ENCODE assay signal across 8 cellular contexts in genomic region chr7:99551767-99552463, GRCh38. TPM values are rescaled to one million over a fixed set of nuclear protein-coding genes. Genes with fewer than 3 reads are reported as not detected.
DNase-seq lines count a peak whose midpoint lies in the region; ATAC-seq and TF ChIP-seq lines count a peak whose summit lies in the region.

TSS of gene FAM200A (minus strand) at chr7:99552114. CDS start at chr7:99548407, 3,707 bp downstream.

- peak within 1 kb of the TSS; percentile 88 for H3K9ac ChIP-seq in HCT116 (ENCODE audit: low read length)
- peak within 1 kb of the TSS; percentile 93 for H3K9ac ChIP-seq in SK-N-SH

- no peaks in the 10 kb centered on the region for H3K9me3 Mint-ChIP-seq in activated naive CD8-positive, alpha-beta T cell (ENCODE audit: low read depth)

- ATAC-seq in HCT116 = peak; percentile 98
- ATAC-seq in thoracic aorta (ENCODE audit: insufficient number of reproducible peaks, low FRiP score, low read depth) = peak; percentile 74

- H3K4me2 ChIP-seq in HCT116 (ENCODE audit: low read length) (peak within 1 kb of the TSS; percentile 86), SK-N-SH (peak within 1 kb of the TSS; percentile 88), osteoblast (ENCODE audit: insufficient read depth, low read length) (peak within 1 kb of the TSS; percentile 81)

- H3K27me3 ChIP-seq in HCT116 (ENCODE audit: insufficient read depth, low read length) = no peaks in the 10 kb centered on the region
- no peaks in the 10 kb centered on the region for H3K27me3 ChIP-seq in SK-N-SH (ENCODE audit: insufficient read depth)
- H3K27me3 ChIP-seq in osteoblast (ENCODE audit: insufficient read depth, low read length) = no peaks in the 10 kb centered on the region
- H3K27me3 ChIP-seq in thoracic aorta (replicated peaks; ENCODE audit: insufficient read depth) = no peaks in the 10 kb centered on the region

- H3K79me2 ChIP-seq in HCT116 (ENCODE audit: insufficient read depth, low read length) (peaks cover 19% of the 10 kb centered on the region), SK-N-SH (ENCODE audit: insufficient read depth) (peaks cover 56% of the 10 kb centered on the region), osteoblast (ENCODE audit: insufficient read depth, low read length) (peaks cover 29% of the 10 kb centered on the region)

- H3K27ac ChIP-seq in HCT116 (ENCODE audit: low read depth, low read length) (peak within 1 kb of the TSS; percentile 38), SK-N-SH (ENCODE audit: low read depth in 2 of 2, low read length in 1 of 2) (peak within 1 kb of the TSS; percentile 79 to 88), osteoblast (ENCODE audit: low read depth, low read length) (peak within 1 kb of the TSS; percentile 97), thoracic aorta (peak within 1 kb of the TSS; percentile 61 to 64)

- H3K36me3 ChIP-seq in HCT116 (ENCODE audit: control insufficient read depth in 1 of 2, insufficient read depth in 2 of 2, low read length in 2 of 2) (peaks cover 2 to 3% of the 10 kb centered on the region in 2 experiments; a peak in 2 of 4 replicates), SK-N-SH (replicated peaks in 1 of 2; ENCODE audit: control insufficient read depth in 1 of 2, insufficient read depth in 2 of 2, low read length in 1 of 2) (peaks cover 42 to 48% of the 10 kb centered on the region in 2 experiments), osteoblast (ENCODE audit: insufficient read depth, low read length) (peaks cover 9% of the 10 kb centered on the region), thoracic aorta (peaks cover 8% of the 10 kb centered on the region)

- H3K9me2 ChIP-seq in HCT116 (ENCODE audit: insufficient read depth) = no peaks in the 10 kb centered on the region
- no peaks in the 10 kb centered on the region for H3K9me2 ChIP-seq in SK-N-SH

- H3K36me3 Mint-ChIP-seq in activated naive CD8-positive, alpha-beta T cell = peaks cover 16% of the 10 kb centered on the region

- H3K9me3 ChIP-seq in HCT116 (ENCODE audit: control insufficient read depth in 1 of 2, insufficient read depth in 1 of 2, low read depth in 1 of 2, low read length in 2 of 2) = no peaks in the 10 kb centered on the region
- no peaks in the 10 kb centered on the region for H3K9me3 ChIP-seq in SK-N-SH
- peaks cover 3% of the 10 kb centered on the region for H3K9me3 ChIP-seq in osteoblast (ENCODE audit: low read depth, low read length)
- peaks cover 3% of the 10 kb centered on the region for H3K9me3 ChIP-seq in thoracic aorta

- H3K4me1 ChIP-seq in HCT116 (ENCODE audit: control insufficient read depth in 1 of 2, insufficient read depth in 2 of 2, low read length in 2 of 2) (peaks cover 3 to 17% of the 10 kb centered on the region in 2 experiments; a peak in 3 of 4 replicates), SK-N-SH (ENCODE audit: control insufficient read depth in 1 of 2, insufficient read depth in 2 of 2, low read depth in 1 of 2, low read length in 1 of 2) (peaks cover 4 to 15% of the 10 kb centered on the region in 2 experiments; a peak in 2 of 4 replicates), osteoblast (ENCODE audit: insufficient read depth, low read length) (peaks cover 9% of the 10 kb centered on the region), thoracic aorta (ENCODE audit: control insufficient read depth in 1 of 2, low read depth in 2 of 2) (peaks cover 6 to 13% of the 10 kb centered on the region in 2 donors)

- intact Hi-C loops in HCT116 (cut with micrococcal nuclease) = loop anchor here (2.0 kb wide), 1 partner anchor 47 kb away; the partner anchor contains the start of gene ZKSCAN5
- intact Hi-C loops in head of caudate nucleus (cut with DNase I) = loop anchor here (10.0 kb wide), 1 partner anchor 147 kb away; the partner anchor contains the start of genes BUD31 and PDAP1

- TF ChIP-seq CTCF in HCT116 (IDR thresholded peaks at IDR 0.05 in 2 of 3, conservative IDR thresholded peaks at IDR 0.05 in 1 of 3; ENCODE audit: borderline replicate concordance in 1 of 3, insufficient read depth in 1 of 3, low read depth in 2 of 3, low read length in 2 of 3) (no peak), SK-N-SH (IDR thresholded peaks at IDR 0.05) (no peak), osteoblast (IDR thresholded peaks at IDR 0.05; ENCODE audit: extremely low read depth, low read depth, low read length) (no peak), thoracic aorta (IDR thresholded peaks at IDR 0.05) (no peak)

- no peaks in the 10 kb centered on the region for H3K27me3 Mint-ChIP-seq in activated naive CD8-positive, alpha-beta T cell

- peaks cover 43% of the 10 kb centered on the region for H3K4me1 Mint-ChIP-seq in activated naive CD8-positive, alpha-beta T cell (ENCODE audit: low read depth)

- BruUV-seq in HCT116 (replicated peaks; lab: Mats Ljungman, UMichigan) = no TSS peak

- RAD21 ChIA-PET in HCT116 (lab: Charles Lee; ENCODE audit: low non-redundant PET in 1 of 2, low total read pairs in 2 of 2, uncharacterized antibody in 2 of 2, unreplicated experiment in 2 of 2) = no interaction called here

- POLR2A ChIA-PET in HCT116 (lab: Charles Lee) = interaction anchor here (1.0 to 1.2 kb wide), 2 partner anchors 47 to 80 kb away, joined by 3 read pairs; partner anchors contain the start of gene ZKSCAN5
- POLR2A ChIA-PET in SK-N-SH (lab: Yijun Ruan, JAX) = interaction anchor here (0.6 to 1.2 kb wide), 7 partner anchors 29 to 366 kb away, joined by 3 to 13 read pairs (median 6); partner anchors contain the start of genes PDAP1, ZKSCAN5, ZNF394 and ZSCAN25

- peak; percentile 88 for TF ChIP-seq POLR2A in HCT116 (IDR thresholded peaks at IDR 0.05; ENCODE audit: borderline replicate concordance, extremely low read depth, insufficient read depth, insufficient read length)

- DNase-seq in GDM1 (lab: John Stamatoyannopoulos, UW) (peak; percentile 80), HCT116 (ENCODE audit: low read depth, low spot score) (peak; percentile 92), NAMALWA (ENCODE audit: low spot score) (peak; percentile 95), SK-N-SH (peak; percentile 98), head of caudate nucleus (peak; percentile 81 to 95 (median 92)), osteoblast (ENCODE audit: insufficient read length, low spot score, missing footprints) (peak; percentile 98), thoracic aorta (ENCODE audit: low spot score) (peak; percentile 40)

- peak; percentile 9 to 53; a peak in 2 of 4 replicates for TF ChIP-seq EP300 in SK-N-SH (IDR thresholded peaks at IDR 0.05; ENCODE audit: borderline replicate concordance in 1 of 2, low read depth in 1 of 2, low read length in 1 of 2)

- no peaks in the 10 kb centered on the region for H4K20me1 ChIP-seq in HCT116 (ENCODE audit: insufficient read depth)
- H4K20me1 ChIP-seq in SK-N-SH (ENCODE audit: insufficient read depth) = no peaks in the 10 kb centered on the region
- no peaks in the 10 kb centered on the region for H4K20me1 ChIP-seq in osteoblast (ENCODE audit: insufficient read depth, low read length)

- H3K4me3 Mint-ChIP-seq in activated naive CD8-positive, alpha-beta T cell = peak within 1 kb of the TSS; percentile 95

- H2AFZ ChIP-seq in HCT116 (ENCODE audit: low read depth, low read length, poor library complexity, severe bottlenecking) (peak within 1 kb of the TSS; percentile 82), SK-N-SH (ENCODE audit: low read depth) (peak within 1 kb of the TSS; percentile 95), osteoblast (ENCODE audit: low read length) (peak within 1 kb of the TSS; percentile 98)

- H3K4me3 ChIP-seq in HCT116 (replicated peaks in 1 of 2; ENCODE audit: low read depth in 1 of 2, low read length in 2 of 2) (peak within 1 kb of the TSS; percentile 69 to 79), SK-N-SH (ENCODE audit: low read depth in 2 of 2, low read length in 1 of 2) (peak within 1 kb of the TSS; percentile 95 to 96), osteoblast (ENCODE audit: insufficient read depth, low read length) (peak within 1 kb of the TSS; percentile 100), thoracic aorta (peak within 1 kb of the TSS; percentile 75)

- peak within 1 kb of the TSS; percentile 83 for H3K27ac Mint-ChIP-seq in activated naive CD8-positive, alpha-beta T cell

- CTCF ChIA-PET in HCT116 (lab: Charles Lee) (no interaction called here), SK-N-SH (lab: Yijun Ruan, JAX) (interaction anchor here (0.9 kb wide), 1 partner anchor 14 kb away, joined by 4 read pairs; no protein-coding TSS in a partner anchor)

- no peak for TF ChIP-seq RAD21 in HCT116 (IDR thresholded peaks at IDR 0.05; ENCODE audit: low read depth)
- no peak for TF ChIP-seq RAD21 in SK-N-SH (IDR thresholded peaks at IDR 0.05; ENCODE audit: low read length)

- peaks cover 8% of the 10 kb centered on the region for H3F3A ChIP-seq in SK-N-SH (replicated peaks; ENCODE audit: insufficient read depth)

- 3% methylated on average over 28 of the region's 37 CpGs for WGBS in SK-N-SH (ENCODE audit: low lambda C conversion rate)

TF ChIP-seq in HCT116, 20 proteins besides CTCF, POLR2A, EP300 and RAD21 (continues in another document):
- peak; percentile 95 for TF ChIP-seq POLR2AphosphoS5 (IDR thresholded peaks at IDR 0.05; ENCODE audit: low read depth, low read length)

TF ChIP-seq in SK-N-SH, 30 proteins besides CTCF, POLR2A, EP300 and RAD21 (continues in another document):
- TF ChIP-seq IRF3 (IDR thresholded peaks at IDR 0.05; ENCODE audit: low read depth, low read length) (no peak), EZH2phosphoT487 (IDR thresholded peaks at IDR 0.05; ENCODE audit: borderline replicate concordance, low read depth) (no peak), NFIC (IDR thresholded peaks at IDR 0.05; ENCODE audit: borderline replicate concordance) (no peak), MAX (IDR thresholded peaks at IDR 0.05; ENCODE audit: low read depth) (peak; percentile 84), SMC3 (IDR thresholded peaks at IDR 0.05; ENCODE audit: low read depth, low read length) (no peak), TCF12 (IDR thresholded peaks at IDR 0.05) (peak; percentile 33; the same call in 1 of the 2 replicates), MEF2A (IDR thresholded peaks at IDR 0.05; ENCODE audit: borderline replicate concordance, low read depth) (no peak)

RNA-seq across cellular contexts. Expression of gene FAM200A, which starts in this region (rescaled TPM):
- total RNA-seq in HCT116 (2021; ENCODE audit: unreplicated experiment) = 4.7 TPM
- polyA plus RNA-seq in HCT116 (2012) = 1.8 and 2.9 TPM in 2 replicates
- polyA plus RNA-seq in SK-N-SH (2012; rRNA removed) = 6.2 and 8.2 TPM in 2 replicates
- polyA plus RNA-seq in SK-N-SH (2012; cell fraction: cytosol; rRNA removed) = 9.7 and 11.1 TPM in 2 replicates
- polyA plus RNA-seq in SK-N-SH (2012; cell fraction: nucleus; rRNA removed) = 3.3 and 4.6 TPM in 2 replicates
- total RNA-seq in osteoblast = 7.6 and 8.5 TPM in 2 replicates
- 1 to 10 TPM; 3.1 to 4.3 TPM for total RNA-seq in thoracic aorta

Comparison
In these comparisons a context has a peak if more than half of its experiments do, and no peak if none do; other contexts are left out.
1. Peak in every context shown above with its lines: DNase-seq, ATAC-seq, H3K4me3 ChIP-seq and H3K27ac ChIP-seq.
2. DNase-seq: peak in every context shown above with its lines; median percentile 98 in SK-N-SH; 98 in osteoblast; 95 in NAMALWA; 92 in HCT116; 92 in head of caudate nucleus; 80 in GDM1; 40 in thoracic aorta.
3. H3K27ac ChIP-seq: peak in every context shown above with its lines; median percentile 97 in osteoblast; 84 in SK-N-SH; 62 in thoracic aorta; 38 in HCT116.